Comparison of ENCODE assay signal across 8 cellular contexts in genomic region chr7:87875151-87876039, GRCh38. TPM values are rescaled to one million over a fixed set of nuclear protein-coding genes. Genes with fewer than 3 reads are reported as not detected.
DNase-seq lines count a peak whose midpoint lies in the region; ATAC-seq, FAIRE-seq and TF ChIP-seq lines count a peak whose summit lies in the region.

No MANE protein-coding gene starts in this region.

- H3K27ac Mint-ChIP-seq in Caco-2 (ENCODE audit: unreplicated experiment) = peak overlapping the region; percentile 99

- intact Hi-C loops in Caco-2 (cut with micrococcal nuclease; ENCODE audit: unreplicated experiment) = loop anchor here (1.0 to 10.0 kb wide), 5 partner anchors 59 to 723 kb away; partner anchors contain the start of genes ABCB1, ADAM22 and DMTF1

- peaks cover 6 to 81% of the 10 kb centered on the region in 2 experiments for H3K79me2 ChIP-seq in H1 (ENCODE audit: control insufficient read depth in 1 of 2, insufficient read depth in 2 of 2, low read length in 2 of 2)

- peak overlapping the region; percentile 72 to 85 for H3K4me2 ChIP-seq in H1 (ENCODE audit: insufficient read depth in 1 of 2, low read depth in 2 of 2, low read length in 2 of 2)

- H3K9ac ChIP-seq in H1 (replicated peaks in 1 of 4; ENCODE audit: extremely low read depth in 1 of 4, low read depth in 3 of 4, low read length in 3 of 4) = peak overlapping the region; percentile 81 to 89 (median 87)

- no peak overlapping the region for H3K23ac ChIP-seq in H1 (ENCODE audit: insufficient read length)

- peak overlapping the region; percentile 81 for H4K5ac ChIP-seq in H1 (ENCODE audit: insufficient read length, low read depth, low read length)

- H3K9me3 Mint-ChIP-seq in Caco-2 (ENCODE audit: unreplicated experiment) = peaks cover 9% of the 10 kb centered on the region

- no peaks in the 10 kb centered on the region; the same call in 1 of the 2 replicates for H3K36me3 ChIP-seq in Caco-2 (ENCODE audit: control insufficient read depth, insufficient read depth, low read length)
- peaks cover 34% of the 10 kb centered on the region for H3K36me3 ChIP-seq in RWPE2 (ENCODE audit: low read depth)
- peaks cover 0 to 27% (median 8%) of the 10 kb centered on the region in 4 experiments; a peak in 3 of 8 replicates for H3K36me3 ChIP-seq in H1 (ENCODE audit: control insufficient read depth in 2 of 4, insufficient read depth in 4 of 4, low read length in 3 of 4)
- H3K36me3 ChIP-seq in muscle layer of duodenum (ENCODE audit: control insufficient read depth in 1 of 2, insufficient read depth in 2 of 2, low read length in 2 of 2) = peaks cover 0 to 15% of the 10 kb centered on the region in 2 donors

- no peaks in the 10 kb centered on the region; the same call in 1 of the 2 replicates for H3K23me2 ChIP-seq in H1 (ENCODE audit: low read depth, low read length)

- no peak overlapping the region; the same call in 1 of the 2 replicates for H4K8ac ChIP-seq in H1 (ENCODE audit: extremely low read depth, insufficient read depth, low read length)

- H3K18ac ChIP-seq in H1 (ENCODE audit: extremely low read depth, low read length) = 0 out of 2 replicates have a peak overlapping the region, but pooled peaks have one; percentile 36

- no peak overlapping the region for H4K91ac ChIP-seq in H1 (replicated peaks; ENCODE audit: insufficient read length, low read length)

- peaks cover 20% of the 10 kb centered on the region for H3K4me1 ChIP-seq in Caco-2
- peaks cover 2% of the 10 kb centered on the region for H3K4me1 ChIP-seq in RWPE2 (ENCODE audit: insufficient read depth, poor library complexity, severe bottlenecking)
- peaks cover 0 to 5% (median 0%) of the 10 kb centered on the region in 4 experiments; a peak in 2 of 7 replicates for H3K4me1 ChIP-seq in H1 (replicated peaks in 1 of 4; ENCODE audit: control insufficient read depth in 3 of 4, insufficient read depth in 4 of 4, low read length in 3 of 4)
- H3K4me1 ChIP-seq in muscle layer of duodenum (ENCODE audit: control insufficient read depth in 1 of 2, insufficient read depth in 2 of 2, low read length in 2 of 2) = peaks cover 0 to 20% of the 10 kb centered on the region in 2 donors

- no peak for FAIRE-seq in H1 (lab: Jason Lieb, UNC)

- no peak overlapping the region for H2BK120ac ChIP-seq in H1 (replicated peaks; ENCODE audit: low read depth, low read length)

- BruUV-seq in Caco-2 (replicated peaks; lab: Mats Ljungman, UMichigan) = TSS peak; percentile 51

- H3K27me3 ChIP-seq in Caco-2 (replicated peaks; ENCODE audit: control insufficient read depth, insufficient read depth, low read length) (no peaks in the 10 kb centered on the region), RWPE2 (ENCODE audit: insufficient read depth, poor library complexity, severe bottlenecking) (no peaks in the 10 kb centered on the region), H1 (replicated peaks in 1 of 4; ENCODE audit: control insufficient read depth in 3 of 4, extremely low read depth in 1 of 4, insufficient read depth in 3 of 4, low read length in 3 of 4) (no peaks in the 10 kb centered on the region), muscle layer of duodenum (ENCODE audit: low read depth, low read length) (no peaks in the 10 kb centered on the region)

- peaks cover 28% of the 10 kb centered on the region for H3K4me1 Mint-ChIP-seq in Caco-2 (ENCODE audit: low read depth, unreplicated experiment)

- no peak overlapping the region for H2BK12ac ChIP-seq in H1 (ENCODE audit: low read depth, low read length)

- H2BK15ac ChIP-seq in H1 (ENCODE audit: low read length) = no peak overlapping the region

- H3K36me3 Mint-ChIP-seq in Caco-2 (ENCODE audit: insufficient read depth, unreplicated experiment) = peaks cover 11% of the 10 kb centered on the region

- H3K27me3 Mint-ChIP-seq in Caco-2 (ENCODE audit: insufficient read depth, unreplicated experiment) = no peaks in the 10 kb centered on the region

- CTCF ChIA-PET in Caco-2 (lab: Charles Lee) (interaction anchor here (0.8 to 1.1 kb wide), 2 partner anchors 17 to 723 kb away, joined by 3 read pairs; partner anchors contain the start of gene DMTF1), H1 (lab: Charles Lee; ENCODE audit: partially characterized antibody) (interaction anchor here (0.6 to 1.3 kb wide), 5 partner anchors 10 to 301 kb away, joined by 3 to 4 read pairs (median 3); no protein-coding TSS in a partner anchor)

- peak overlapping the region; percentile 61 for H3K4me3 ChIP-seq in Caco-2 (ENCODE audit: low read depth, low read length)
- H3K4me3 ChIP-seq in RWPE2 (ENCODE audit: severe bottlenecking) = peak overlapping the region; percentile 62
- peak overlapping the region; percentile 81 to 88 (median 88) for H3K4me3 ChIP-seq in H1 (ENCODE audit: extremely low read depth in 1 of 4, insufficient read depth in 2 of 4, low read depth in 3 of 4, low read length in 4 of 4)
- H3K4me3 ChIP-seq in muscle layer of duodenum (ENCODE audit: low read depth in 1 of 2, low read length in 2 of 2) = peak overlapping the region; percentile 83 to 87

- peak overlapping the region; percentile 70 for H3K4me3 Mint-ChIP-seq in Caco-2 (ENCODE audit: unreplicated experiment)

- 0 out of 2 replicates have a peak, but pooled peaks cover 2% of the 10 kb centered on the region for H3K9me3 ChIP-seq in Caco-2
- peaks cover 4% of the 10 kb centered on the region for H3K9me3 ChIP-seq in RWPE2 (ENCODE audit: severe bottlenecking)
- no peaks in the 10 kb centered on the region for H3K9me3 ChIP-seq in H1 (ENCODE audit: insufficient read depth in 2 of 2, low read depth in 1 of 2, low read length in 1 of 2)
- H3K9me3 ChIP-seq in muscle layer of duodenum (ENCODE audit: control insufficient read depth in 1 of 2, low read length in 2 of 2) = peaks cover 0 to 8% of the 10 kb centered on the region in 2 donors

- H3K79me1 ChIP-seq in H1 (ENCODE audit: low read depth, low read length) = peaks cover 3% of the 10 kb centered on the region; the same call in 1 of the 2 replicates

- H3K27ac ChIP-seq in RWPE2 (ENCODE audit: poor library complexity, severe bottlenecking) (peak overlapping the region; percentile 90), H1 (ENCODE audit: low read depth, low read length) (peak overlapping the region; percentile 79), muscle layer of duodenum (ENCODE audit: low read length) (peak overlapping the region; percentile 53)

- no peak for DNase-seq in Caco-2
- DNase-seq in RWPE2 (ENCODE audit: low spot score) = no peak
- no peak for DNase-seq in H1 (ENCODE audit: low read depth in 1 of 2, low spot score in 2 of 2)
- DNase-seq in NCI-H524 (lab: John Stamatoyannopoulos, UW) = no peak
- no peak for DNase-seq in EL

- POLR2A ChIA-PET in Caco-2 (lab: Charles Lee) = interaction anchor here (0.6 kb wide), 1 partner anchor 322 kb away, joined by 3 read pairs; no protein-coding TSS in a partner anchor
- POLR2A ChIA-PET in H1 (lab: Charles Lee; ENCODE audit: partially characterized antibody) = interaction anchor here (0.6 to 1.2 kb wide), 4 partner anchors 12 to 384 kb away, joined by 3 to 4 read pairs (median 3); partner anchors contain the start of gene ADAM22

- peaks cover 1 to 2% of the 10 kb centered on the region in 2 experiments for H4K20me1 ChIP-seq in H1 (replicated peaks in 1 of 2; ENCODE audit: control insufficient read depth in 1 of 2, insufficient read depth in 2 of 2, low read length in 2 of 2)

- H2BK20ac ChIP-seq in H1 (ENCODE audit: low read length) = no peak overlapping the region

- 11% methylated on average over 32 of the region's 35 CpGs; no CpG with 5 or more reads in 1 of the 2 experiments for WGBS in H1 (ENCODE audit: extremely low coverage in 1 of 2, insufficient coverage in 1 of 2, insufficient read length in 1 of 2, insufficient replicate concordance in 2 of 2, low coverage in 1 of 2, low lambda C conversion rate in 2 of 2, missing lambda C conversion rate in 1 of 2), 2 experiments

- peak in 1 of 2 experiments; percentile 18 for TF ChIP-seq CTCF in Caco-2 (IDR thresholded peaks at IDR 0.05; ENCODE audit: insufficient read depth in 1 of 2, low read depth in 1 of 2, low read length in 1 of 2, severe bottlenecking in 1 of 2, unreplicated experiment in 1 of 2)
- no peak for TF ChIP-seq CTCF in RWPE2 (IDR thresholded peaks at IDR 0.05; ENCODE audit: poor library complexity, severe bottlenecking)
- no peak for TF ChIP-seq CTCF in H1 (IDR thresholded peaks at IDR 0.05; ENCODE audit: control extremely low read depth in 1 of 3, insufficient read depth in 1 of 3, low read depth in 1 of 3, low read length in 3 of 3)

- H3K56ac ChIP-seq in H1 (replicated peaks; ENCODE audit: insufficient read length, low read depth, low read length) = peak overlapping the region; percentile 60

- no peak overlapping the region for H3K4ac ChIP-seq in H1 (replicated peaks; ENCODE audit: insufficient read length, low read depth, low read length)

- no peak overlapping the region for H3K14ac ChIP-seq in H1 (ENCODE audit: insufficient read length)

- ATAC-seq in GM19043 (IDR thresholded peaks at IDR 0.05; ENCODE audit: low read depth, unreplicated experiment) = peak; percentile 10
- peak; percentile 17 for ATAC-seq in HG03139 (IDR thresholded peaks at IDR 0.05; ENCODE audit: unreplicated experiment)
- no peak for ATAC-seq in RWPE2 (ENCODE audit: low read depth)

- no peak for TF ChIP-seq EP300 in H1 (IDR thresholded peaks at IDR 0.05; ENCODE audit: borderline replicate concordance in 1 of 2, low read depth in 2 of 2, low read length in 2 of 2)

- no peak overlapping the region; the same call in 1 of the 2 replicates for H2AFZ ChIP-seq in H1 (ENCODE audit: low read length)

- no peak for TF ChIP-seq POLR2A in H1 (IDR thresholded peaks at IDR 0.05; ENCODE audit: control extremely low read depth in 1 of 2, low read depth in 2 of 2, low read length in 2 of 2)

- no peak overlapping the region for H2AK5ac ChIP-seq in H1 (ENCODE audit: low read depth, low read length)

- H2BK5ac ChIP-seq in H1 (ENCODE audit: low read depth, low read length) = peak overlapping the region; percentile 81; the same call in 1 of the 2 replicates

- TF ChIP-seq RAD21 in H1 (IDR thresholded peaks at IDR 0.05 in 1 of 2, conservative IDR thresholded peaks at IDR 0.05 in 1 of 2; ENCODE audit: low read depth in 2 of 2, low read length in 2 of 2) = no peak

RNA-seq across cellular contexts. Expression of gene SLC25A40, which starts 0.8 kb away (rescaled TPM):
- 21.1 and 21.8 TPM in 2 replicates for total RNA-seq in Caco-2 (2022)
- 17.3 and 22.5 TPM in 2 replicates for total RNA-seq in H1 (2021; fragmentation: NEBNext Ultra II Directional; extraction: Animal tissue kit (Norgen Biotek cat#: 25700))
- polyA plus RNA-seq in H1 (2011; rRNA removed) = 3.2 and 6.5 TPM in 2 replicates
- polyA plus RNA-seq in H1 (2011; cell fraction: cytosol; rRNA removed) = 6.6 TPM
- 6.1 TPM for polyA plus RNA-seq in H1 (2011; cell fraction: nucleus; rRNA removed)
- polyA plus RNA-seq in H1 (2012, experiment 1 of 2) = 6.4 to 16.0 TPM (median 7.1 TPM) in 4 replicates
- polyA plus RNA-seq in H1 (2012, experiment 2 of 2) = 1.8 TPM
- 15.4 TPM for polyA plus RNA-seq in H1 (2013, experiment 1 of 2)
- polyA plus RNA-seq in H1 (2013, experiment 2 of 2) = 14.7 TPM
- 5.5 and 7.4 TPM in 2 replicates for polyA minus RNA-seq in H1 (2011; rRNA and poly(A)+ RNA removed)
- 4.9 TPM for polyA minus RNA-seq in H1 (2011; cell fraction: cytosol; rRNA and poly(A)+ RNA removed)
- 20.4 TPM for polyA minus RNA-seq in H1 (2011; cell fraction: nucleus; rRNA and poly(A)+ RNA removed)

RNA-seq across cellular contexts. Expression of gene DBF4, which starts 0.9 kb away (rescaled TPM):
- 55.0 and 62.8 TPM in 2 replicates for total RNA-seq in Caco-2 (2022)
- 78.9 and 82.4 TPM in 2 replicates for total RNA-seq in H1 (2021; fragmentation: NEBNext Ultra II Directional; extraction: Animal tissue kit (Norgen Biotek cat#: 25700))
- polyA plus RNA-seq in H1 (2011; rRNA removed) = 8.7 and 10.0 TPM in 2 replicates
- polyA plus RNA-seq in H1 (2011; cell fraction: cytosol; rRNA removed) = 13.7 TPM
- polyA plus RNA-seq in H1 (2011; cell fraction: nucleus; rRNA removed) = 14.9 TPM
- polyA plus RNA-seq in H1 (2012, experiment 1 of 2) = 20.7 to 55.8 TPM (median 24.4 TPM) in 4 replicates
- polyA plus RNA-seq in H1 (2012, experiment 2 of 2) = 3.2 TPM
- polyA plus RNA-seq in H1 (2013, experiment 1 of 2) = 57.4 TPM
- 58.9 TPM for polyA plus RNA-seq in H1 (2013, experiment 2 of 2)
- 6.7 and 8.1 TPM in 2 replicates for polyA minus RNA-seq in H1 (2011; rRNA and poly(A)+ RNA removed)
- 17.0 TPM for polyA minus RNA-seq in H1 (2011; cell fraction: cytosol; rRNA and poly(A)+ RNA removed)
- polyA minus RNA-seq in H1 (2011; cell fraction: nucleus; rRNA and poly(A)+ RNA removed) = 53.9 TPM

RNA-seq across cellular contexts. Expression of gene ADAM22, which starts 58.7 kb away (rescaled TPM):
- 10.1 and 15.7 TPM in 2 replicates for total RNA-seq in Caco-2 (2022)
- 17.9 and 21.4 TPM in 2 replicates for total RNA-seq in H1 (2021; fragmentation: NEBNext Ultra II Directional; extraction: Animal tissue kit (Norgen Biotek cat#: 25700))
- 4.6 and 5.6 TPM in 2 replicates for polyA plus RNA-seq in H1 (2011; rRNA removed)
- 5.9 TPM for polyA plus RNA-seq in H1 (2011; cell fraction: cytosol; rRNA removed)
- 12.7 TPM for polyA plus RNA-seq in H1 (2011; cell fraction: nucleus; rRNA removed)
- polyA plus RNA-seq in H1 (2012, experiment 1 of 2) = 4.7 to 8.4 TPM (median 7.7 TPM) in 4 replicates
- polyA plus RNA-seq in H1 (2012, experiment 2 of 2) = 0.30 TPM
- 9.4 TPM for polyA plus RNA-seq in H1 (2013, experiment 1 of 2)
- polyA plus RNA-seq in H1 (2013, experiment 2 of 2) = 8.8 TPM
- polyA minus RNA-seq in H1 (2011; rRNA and poly(A)+ RNA removed) = 29.0 and 53.2 TPM in 2 replicates
- polyA minus RNA-seq in H1 (2011; cell fraction: cytosol; rRNA and poly(A)+ RNA removed) = 12.3 TPM
- 42.5 TPM for polyA minus RNA-seq in H1 (2011; cell fraction: nucleus; rRNA and poly(A)+ RNA removed)
